21 cellular contexts compared by ENCODE assay signal in genomic region chr1:53482441-53483153, GRCh38. TPM values are rescaled to one million over a fixed set of nuclear protein-coding genes. Genes with fewer than 3 reads are reported as not detected.
DNase-seq lines count a peak whose midpoint lies in the region; ATAC-seq, FAIRE-seq and TF ChIP-seq lines count a peak whose summit lies in the region.
"Had no signal": no experiment of that assay in that cellular context is flagged by ENCODE, and none has a peak within 500 bp of the region (broad histone marks: within the 10 kb centered on the region; RNA-seq: fewer than 3 reads in every experiment).

No MANE protein-coding gene starts in this region.

- POLR2A ChIA-PET in H1 (lab: Charles Lee; ENCODE audit: partially characterized antibody), result no interaction called here

- TF ChIP-seq POLR2A in H1 (IDR thresholded peaks at IDR 0.05; ENCODE audit: control extremely low read depth in 1 of 2, low read depth in 2 of 2, low read length in 2 of 2) (no peak), stomach (IDR thresholded peaks at IDR 0.05) (no peak)

- TF ChIP-seq CTCF in H1 (IDR thresholded peaks at IDR 0.05; ENCODE audit: control extremely low read depth in 1 of 3, insufficient read depth in 1 of 3, low read depth in 1 of 3, low read length in 3 of 3) (no peak), progenitor cell of endocrine pancreas (IDR thresholded peaks at IDR 0.05; ENCODE audit: unreplicated experiment) (no peak), stomach (IDR thresholded peaks at IDR 0.05) (no peak), GM13977 (IDR thresholded peaks at IDR 0.05; ENCODE audit: extremely low read depth, insufficient read depth, missing control alignments) (no peak)

- intact Hi-C loops in aorta (cut with DNase I) (no loop called here), stomach (cut with DNase I; ENCODE audit: low total_unique reads) (loop anchor here (5.0 to 10.0 kb wide), 2 partner anchors 202 to 275 kb away; no protein-coding TSS in a partner anchor)

- no peak overlapping the region for H3K9ac ChIP-seq in H1 (replicated peaks in 1 of 4; ENCODE audit: extremely low read depth in 1 of 4, low read depth in 3 of 4, low read length in 3 of 4)
- H3K9ac ChIP-seq: BLaER1 treated with 17β-estradiol and CSF1 and Interleukin-3, amounts not matched to agents 10 nM and 100 nM; KMS-11 had no signal

- H3K36me3 ChIP-seq in H1 (ENCODE audit: control insufficient read depth in 2 of 4, insufficient read depth in 4 of 4, low read length in 3 of 4) (no peaks in the 10 kb centered on the region), aorta (ENCODE audit: control insufficient read depth in 1 of 2, insufficient read depth in 2 of 2, low read length in 1 of 2) (no peaks in the 10 kb centered on the region), stomach (no peaks in the 10 kb centered on the region)
- H3K36me3 ChIP-seq: BLaER1 treated with 17β-estradiol and CSF1 and Interleukin-3, amounts not matched to agents 10 nM and 100 nM had no signal

- TF ChIP-seq EP300 in H1 (IDR thresholded peaks at IDR 0.05; ENCODE audit: borderline replicate concordance in 1 of 2, low read depth in 2 of 2, low read length in 2 of 2) (no peak), stomach (IDR thresholded peaks at IDR 0.05) (no peak)

- H3K27ac ChIP-seq in H1 (ENCODE audit: low read depth, low read length), result no peak overlapping the region
- no peak overlapping the region for H3K27ac ChIP-seq in aorta (ENCODE audit: low read depth in 1 of 2, low read length in 2 of 2)
- no peak overlapping the region for H3K27ac ChIP-seq in stomach
- H3K27ac ChIP-seq: BLaER1 treated with 17β-estradiol and CSF1 and Interleukin-3, amounts not matched to agents 10 nM and 100 nM; KMS-11 had no signal

- H2AK5ac ChIP-seq in H1 (ENCODE audit: low read depth, low read length), result no peak overlapping the region

- H2BK12ac ChIP-seq in H1 (ENCODE audit: low read depth, low read length), result peak overlapping the region; percentile 39; the same call in 1 of the 2 replicates

- H2BK5ac ChIP-seq in H1 (ENCODE audit: low read depth, low read length), result peak overlapping the region; percentile 52; the same call in 1 of the 2 replicates

- H4K91ac ChIP-seq in H1 (replicated peaks; ENCODE audit: insufficient read length, low read length), result no peak overlapping the region

- no peak overlapping the region for H3K4ac ChIP-seq in H1 (replicated peaks; ENCODE audit: insufficient read length, low read depth, low read length)

- H3K4me1 Mint-ChIP-seq in progenitor cell of endocrine pancreas (ENCODE audit: low read depth), result no peaks in the 10 kb centered on the region

- no peak overlapping the region for H2BK120ac ChIP-seq in H1 (replicated peaks; ENCODE audit: low read depth, low read length)

- no peaks in the 10 kb centered on the region for H3K79me1 ChIP-seq in H1 (ENCODE audit: low read depth, low read length)

- CTCF ChIA-PET in H1 (lab: Charles Lee; ENCODE audit: partially characterized antibody), result interaction anchor here (1.2 to 9.7 kb wide), 9 partner anchors 11 to 200 kb away, joined by 3 to 264 read pairs (median 26); no protein-coding TSS in a partner anchor

- no peaks in the 10 kb centered on the region for H3K36me3 Mint-ChIP-seq in progenitor cell of endocrine pancreas (ENCODE audit: insufficient read depth)
- H3K36me3 Mint-ChIP-seq: CD8-positive, alpha-beta memory T cell had no signal

- H3K23me2 ChIP-seq in H1 (ENCODE audit: low read depth, low read length), result no peaks in the 10 kb centered on the region

- H3K56ac ChIP-seq in H1 (replicated peaks; ENCODE audit: insufficient read length, low read depth, low read length), result no peak overlapping the region

- peak overlapping the region; percentile 61; the same call in 1 of the 2 replicates for H2BK15ac ChIP-seq in H1 (ENCODE audit: low read length)

- no peak overlapping the region for H3K27ac Mint-ChIP-seq in progenitor cell of endocrine pancreas
- H3K27ac Mint-ChIP-seq: HFFc6 had no signal

- H4K5ac ChIP-seq in H1 (ENCODE audit: insufficient read length, low read depth, low read length), result no peak overlapping the region

- no peak overlapping the region for H3K4me2 ChIP-seq in H1 (ENCODE audit: insufficient read depth in 1 of 2, low read depth in 2 of 2, low read length in 2 of 2)
- H3K4me2 ChIP-seq: KMS-11 had no signal

- 0 out of 2 replicates have a peak overlapping the region, but pooled peaks have one; percentile 48 for H2BK20ac ChIP-seq in H1 (ENCODE audit: low read length)

- H4K20me1 ChIP-seq in H1 (replicated peaks in 1 of 2; ENCODE audit: control insufficient read depth in 1 of 2, insufficient read depth in 2 of 2, low read length in 2 of 2), result no peaks in the 10 kb centered on the region
- H4K20me1 ChIP-seq: BLaER1 treated with 17β-estradiol and CSF1 and Interleukin-3, amounts not matched to agents 10 nM and 100 nM had no signal

- no peaks in the 10 kb centered on the region; a peak in 1 of 4 replicates for H3K79me2 ChIP-seq in H1 (ENCODE audit: control insufficient read depth in 1 of 2, insufficient read depth in 2 of 2, low read length in 2 of 2)

- DNase-seq in NCI-H748 (lab: John Stamatoyannopoulos, UW; ENCODE audit: unreplicated experiment) (peak; percentile 17), NCI-H748 treated with DMSO at 0.1 percent for 48 hours (lab: John Stamatoyannopoulos, UW) (no peak), NCI-H446 (lab: John Stamatoyannopoulos, UW) (peak; percentile 25 to 75), H1 (ENCODE audit: low read depth in 1 of 2, low spot score in 2 of 2) (no peak), aorta (peak; percentile 22 to 67), progenitor cell of endocrine pancreas (ENCODE audit: low spot score, unreplicated experiment) (no peak), stomach (no peak), GM13977 (ENCODE audit: low spot score) (no peak)
- DNase-seq: CD8-positive, alpha-beta memory T cell; GOT3; HFFc6; NCI-H1048; NCI-H1436 treated with DMSO at 0.1 percent for 48 hours; NCI-H2081 treated with DMSO at 0.1 percent for 48 hours; NK-92 treated with Interleukin-12 subunit alpha and Interleukin-12 subunit beta, amount 100 ng/mL, for 24 hours had no signal

- no peaks in the 10 kb centered on the region for H3K9me3 Mint-ChIP-seq in progenitor cell of endocrine pancreas (ENCODE audit: low read depth)
- H3K9me3 Mint-ChIP-seq: HFFc6 had no signal

- peaks cover 0 to 3% (median 2%) of the 10 kb centered on the region in 4 experiments; a peak in 2 of 7 replicates for H3K27me3 ChIP-seq in H1 (replicated peaks in 1 of 4; ENCODE audit: control insufficient read depth in 3 of 4, extremely low read depth in 1 of 4, insufficient read depth in 3 of 4, low read length in 3 of 4)
- H3K27me3 ChIP-seq in aorta (ENCODE audit: control insufficient read depth in 1 of 2, insufficient read depth in 2 of 2, low read length in 1 of 2), result no peaks in the 10 kb centered on the region
- peaks cover 0 to 34% (median 15%) of the 10 kb centered on the region in 3 donors for H3K27me3 ChIP-seq in stomach
- H3K27me3 ChIP-seq: BLaER1 treated with 17β-estradiol and CSF1 and Interleukin-3, amounts not matched to agents 10 nM and 100 nM had no signal

- no peak overlapping the region; the same call in 1 of the 2 replicates for H4K8ac ChIP-seq in H1 (ENCODE audit: extremely low read depth, insufficient read depth, low read length)

- H3K4me3 Mint-ChIP-seq in progenitor cell of endocrine pancreas (ENCODE audit: low read depth), result no peak overlapping the region
- H3K4me3 Mint-ChIP-seq: CD8-positive, alpha-beta memory T cell; HFFc6 had no signal

- no peak for FAIRE-seq in H1 (lab: Jason Lieb, UNC)
- FAIRE-seq: A204.1 had no signal

- no peak for TF ChIP-seq RAD21 in H1 (IDR thresholded peaks at IDR 0.05 in 1 of 2, conservative IDR thresholded peaks at IDR 0.05 in 1 of 2; ENCODE audit: low read depth in 2 of 2, low read length in 2 of 2)

- no peak for ATAC-seq in aorta (ENCODE audit: low FRiP score)

- no peak overlapping the region for H3K23ac ChIP-seq in H1 (ENCODE audit: insufficient read length)

- WGBS in H1 (ENCODE audit: extremely low coverage in 1 of 2, insufficient coverage in 1 of 2, insufficient read length in 1 of 2, insufficient replicate concordance in 2 of 2, low coverage in 1 of 2, low lambda C conversion rate in 2 of 2, missing lambda C conversion rate in 1 of 2), 2 experiments, result 84% methylated on average over 14 of the region's 14 CpGs; no CpG with 5 or more reads in 1 of the 2 experiments
- WGBS in aorta, 2 donors, result 91 to 92% methylated on average over 14 of the region's 14 CpGs
- WGBS in stomach, 5 donors, result 84 to 89% (median 87%) methylated on average over 13 to 14 of the region's 14 CpGs

- H3K18ac ChIP-seq in H1 (ENCODE audit: extremely low read depth, low read length), result peak overlapping the region; percentile 32; the same call in 1 of the 2 replicates

- H3K14ac ChIP-seq in H1 (ENCODE audit: insufficient read length), result no peak overlapping the region

- H3K9me3 ChIP-seq in H1 (ENCODE audit: insufficient read depth in 2 of 2, low read depth in 1 of 2, low read length in 1 of 2) (no peaks in the 10 kb centered on the region), aorta (ENCODE audit: control insufficient read depth, low read length) (no peaks in the 10 kb centered on the region), stomach (no peaks in the 10 kb centered on the region)
- H3K9me3 ChIP-seq: BLaER1 treated with 17β-estradiol and CSF1 and Interleukin-3, amounts not matched to agents 10 nM and 100 nM had no signal

- H3K27me3 Mint-ChIP-seq in progenitor cell of endocrine pancreas, result peaks cover 41% of the 10 kb centered on the region

- no peak overlapping the region for H2AFZ ChIP-seq in H1 (ENCODE audit: low read length)

- H3K4me1 ChIP-seq in H1 (replicated peaks in 1 of 4; ENCODE audit: control insufficient read depth in 3 of 4, insufficient read depth in 4 of 4, low read length in 3 of 4) (peaks cover 0 to 12% (median 3%) of the 10 kb centered on the region in 4 experiments; a peak in 5 of 7 replicates), aorta (ENCODE audit: control insufficient read depth in 1 of 2, insufficient read depth in 2 of 2, low read length in 2 of 2) (no peaks in the 10 kb centered on the region), stomach (peaks cover 0 to 7% (median 4%) of the 10 kb centered on the region in 4 donors)

- no peak overlapping the region for H3K4me3 ChIP-seq in H1 (ENCODE audit: extremely low read depth in 1 of 4, insufficient read depth in 2 of 4, low read depth in 3 of 4, low read length in 4 of 4)
- no peak overlapping the region for H3K4me3 ChIP-seq in aorta (ENCODE audit: low read length in 2 of 2)
- no peak overlapping the region for H3K4me3 ChIP-seq in stomach
- H3K4me3 ChIP-seq: BLaER1 treated with 17β-estradiol and CSF1 and Interleukin-3, amounts not matched to agents 10 nM and 100 nM had no signal

- in situ Hi-C loops in GM13977 (cut with MboI; ENCODE audit: low pct_unique_long_range_greater_than_20kb, low sequenced_read_pairs, unreplicated experiment), result no loop called here

RNA-seq across cellular contexts. Expression of gene DMRTB1, which starts 23.4 kb away (rescaled TPM):
- total RNA-seq in H1 (2021; fragmentation: NEBNext Ultra II Directional; extraction: Animal tissue kit (Norgen Biotek cat#: 25700)), result 0.17 and 0.35 TPM in 2 replicates
- polyA plus RNA-seq in H1 (2011; rRNA removed), result 0.06 and 0.22 TPM in 2 replicates
- 0.14 TPM for polyA plus RNA-seq in H1 (2011; cell fraction: cytosol; rRNA removed)
- not detected for polyA plus RNA-seq in H1 (2011; cell fraction: nucleus; rRNA removed)
- 0.11 to 0.15 TPM in 2 of 4 replicates, not detected in the others for polyA plus RNA-seq in H1 (2012, experiment 1 of 2)
- polyA plus RNA-seq in H1 (2012, experiment 2 of 2), result not detected
- polyA plus RNA-seq in H1 (2013, experiment 1 of 2), result 0.49 TPM
- 0.40 TPM for polyA plus RNA-seq in H1 (2013, experiment 2 of 2)
- polyA minus RNA-seq in H1 (2011; rRNA and poly(A)+ RNA removed), result not detected in 2 replicates
- polyA minus RNA-seq in H1 (2011; cell fraction: cytosol; rRNA and poly(A)+ RNA removed), result not detected
- polyA minus RNA-seq in H1 (2011; cell fraction: nucleus; rRNA and poly(A)+ RNA removed), result not detected
- total RNA-seq in aorta, result not detected
- polyA plus RNA-seq in aorta, result not detected
- not detected in 2 replicates for total RNA-seq in progenitor cell of endocrine pancreas
- not detected for total RNA-seq in stomach
- not detected for polyA plus RNA-seq in stomach
- total RNA-seq: CD8-positive, alpha-beta memory T cell; HFFc6; M059J; OCI-LY7; RPMI7951 had no signal
- polyA plus RNA-seq: CD8-positive, alpha-beta memory T cell had no signal

Comparison
In these comparisons a context has a peak if more than half of its experiments do, and no peak if none do; other contexts are left out.
1. DNase-seq: peak in NCI-H748 (single experiment), NCI-H446 (2 of 2) and aorta (2 of 2); none in NCI-H748 treated with DMSO at 0.1 percent for 48 hours (single experiment), H1 (0 of 2), progenitor cell of endocrine pancreas (single experiment), stomach (single experiment) and GM13977 (single experiment).